In the genomic region with DNA sequence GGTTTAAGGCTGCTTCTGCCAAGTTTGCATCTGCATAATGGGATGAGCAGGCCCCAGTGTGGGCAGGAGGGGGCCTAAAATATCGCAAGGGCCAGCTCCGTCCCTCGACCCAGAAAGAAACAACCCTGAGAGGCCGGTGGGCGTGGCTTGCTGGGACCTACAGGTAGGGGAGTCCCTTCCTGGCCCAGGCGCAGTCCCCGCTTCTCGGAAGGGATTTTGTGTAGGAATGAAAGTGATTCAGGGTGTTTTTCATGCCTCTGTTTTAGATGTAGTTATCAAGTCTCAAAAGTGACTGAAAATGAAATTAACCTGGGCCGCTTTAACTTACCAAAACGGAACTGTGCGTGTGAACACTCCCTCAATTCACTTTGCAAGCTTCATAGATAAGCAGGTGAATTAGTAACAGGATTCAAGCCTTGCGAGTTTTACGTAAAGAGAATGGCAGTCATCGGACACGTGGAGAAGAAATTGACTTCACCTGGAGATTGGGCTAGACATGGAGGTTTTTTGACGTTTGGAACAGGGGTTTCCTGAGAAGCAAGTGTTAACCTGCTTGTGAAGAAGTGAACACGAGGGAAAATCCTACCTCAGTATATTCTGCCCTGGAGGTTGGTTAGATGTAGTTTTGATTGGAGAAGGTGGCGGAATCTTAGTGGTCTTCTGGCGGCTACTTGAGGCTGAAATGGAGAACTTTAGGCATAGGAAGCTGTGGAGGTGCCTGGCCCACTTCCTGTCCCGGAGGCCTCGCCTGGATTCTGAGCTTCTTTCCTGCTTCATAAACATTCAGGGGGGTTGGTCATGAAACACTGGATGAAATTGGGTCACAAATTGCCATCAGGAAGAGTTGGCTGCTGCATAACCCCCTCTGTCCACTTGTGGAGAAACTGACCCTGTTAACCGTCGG, we compare ENCODE assay signal across 8 cellular contexts. TPM values are rescaled to one million over a fixed set of nuclear protein-coding genes. Genes with fewer than 3 reads are reported as not detected.
DNase-seq lines count a peak whose midpoint lies in the region; ATAC-seq and TF ChIP-seq lines count a peak whose summit lies in the region.

No MANE protein-coding gene starts in this region.

- H3K4me1 Mint-ChIP-seq in chondrocyte (ENCODE audit: low read depth), result peaks cover 38% of the 10 kb centered on the region

- H3K79me2 ChIP-seq in mesendoderm (ENCODE audit: control insufficient read depth, insufficient read depth, low read length), result peaks cover 61% of the 10 kb centered on the region

- H3K9me3 Mint-ChIP-seq in chondrocyte (ENCODE audit: low read depth), result peaks cover 3% of the 10 kb centered on the region

- peaks cover 33% of the 10 kb centered on the region for H3K79me1 ChIP-seq in mesendoderm (ENCODE audit: low read length)

- peak overlapping the region; percentile 33 for H3K4me3 ChIP-seq in AG09309 (ENCODE audit: control insufficient read depth, low read depth, low read length)
- peak overlapping the region; percentile 86 for H3K4me3 ChIP-seq in mesendoderm (ENCODE audit: low read length)

- H3K56ac ChIP-seq in mesendoderm (ENCODE audit: low read length), result peak overlapping the region; percentile 88

- DNase-seq in AG09309 (ENCODE audit: low read depth), result no peak
- DNase-seq in chondrocyte (ENCODE audit: low spot score), result no peak
- DNase-seq in mesendoderm, result peak; percentile 77
- peak; percentile 84 to 94 for DNase-seq in stimulated activated CD8-positive, alpha-beta memory T cell treated with anti-CD3 and anti-CD28 coated beads, Interleukin-2, amount 100 ng/mL, for 48 hours (ENCODE audit: low read depth in 2 of 2)
- no peak for DNase-seq in NCI-H2196 (lab: John Stamatoyannopoulos, UW; ENCODE audit: unreplicated experiment)

- peak overlapping the region; percentile 87 for H3K9ac ChIP-seq in mesendoderm (ENCODE audit: low read length)

- WGBS in mesendoderm (ENCODE audit: extremely low coverage, insufficient coverage, low lambda C conversion rate), result no CpG with 5 or more reads among the region's 23 CpGs

- ATAC-seq in GM19372 (IDR thresholded peaks at IDR 0.05; ENCODE audit: low read depth, unreplicated experiment), result peak; percentile 31
- ATAC-seq in HG03469 (IDR thresholded peaks at IDR 0.05; ENCODE audit: unreplicated experiment), result peak; percentile 42
- ATAC-seq in activated CD4-positive, CD25-positive, alpha-beta regulatory T cell treated with anti-CD3 and anti-CD28 coated beads, Interleukin-2, amount 50 U/mL, for 24 hours, result peak; percentile 70 to 72

- peak overlapping the region; percentile 79 for H3K4me3 Mint-ChIP-seq in chondrocyte (ENCODE audit: unreplicated experiment)

- H2BK15ac ChIP-seq in mesendoderm (replicated peaks; ENCODE audit: low read depth), result no peak overlapping the region

- H3K36me3 Mint-ChIP-seq in chondrocyte (ENCODE audit: low read depth), result no peaks in the 10 kb centered on the region

- TF ChIP-seq CTCF in AG09309 (IDR thresholded peaks at IDR 0.05; ENCODE audit: control insufficient read depth, insufficient read depth, low read depth, low read length, missing control alignments) (no peak), chondrocyte (IDR thresholded peaks at IDR 0.05) (no peak)

- H3K4ac ChIP-seq in mesendoderm (ENCODE audit: low read depth, low read length), result peak overlapping the region; percentile 81

- H3K23ac ChIP-seq in mesendoderm (ENCODE audit: low read length), result no peak overlapping the region

- H3K27me3 Mint-ChIP-seq in chondrocyte (ENCODE audit: low read depth), result no peaks in the 10 kb centered on the region

- no peak overlapping the region for H2BK120ac ChIP-seq in mesendoderm (ENCODE audit: low read depth, low read length)

- H4K8ac ChIP-seq in mesendoderm (ENCODE audit: low read depth, low read length), result no peak overlapping the region

- no peaks in the 10 kb centered on the region for H3K27me3 ChIP-seq in mesendoderm (ENCODE audit: insufficient read depth, low read length, poor library complexity)

- no peaks in the 10 kb centered on the region for H3K36me3 ChIP-seq in mesendoderm (ENCODE audit: control insufficient read depth, insufficient read depth, low read length)

- peak overlapping the region; percentile 97 for H3K4me2 ChIP-seq in mesendoderm (ENCODE audit: low read length)

- peak overlapping the region; percentile 17 for H3K27ac ChIP-seq in mesendoderm (ENCODE audit: low read depth, low read length)

- H2BK5ac ChIP-seq in mesendoderm (ENCODE audit: low read length), result no peak overlapping the region

- no peak overlapping the region for H2AK5ac ChIP-seq in mesendoderm (ENCODE audit: low read length)

- peaks cover 10% of the 10 kb centered on the region for H3K4me1 ChIP-seq in mesendoderm (ENCODE audit: control insufficient read depth, low read depth, low read length)

- H3K27ac Mint-ChIP-seq in chondrocyte (ENCODE audit: unreplicated experiment), result no peak overlapping the region

- H3K18ac ChIP-seq in mesendoderm (ENCODE audit: low read length), result no peak overlapping the region

- no peak overlapping the region for H4K5ac ChIP-seq in mesendoderm (ENCODE audit: low read length)

RNA-seq across cellular contexts. Expression of a gene that starts 1.7 kb away (rescaled TPM):
- total RNA-seq in chondrocyte, result 28.6 to 55.5 TPM (median 55.2 TPM) in 3 replicates
- polyA plus RNA-seq in mesendoderm (2013, experiment 1 of 2), result 76.8 TPM
- 75.2 TPM for polyA plus RNA-seq in mesendoderm (2013, experiment 2 of 2)

Comparison
In these comparisons a context has a peak if more than half of its experiments do, and no peak if none do; other contexts are left out.
1. DNase-seq: peak in mesendoderm (single experiment) and stimulated activated CD8-positive, alpha-beta memory T cell treated with anti-CD3 and anti-CD28 coated beads, Interleukin-2, amount 100 ng/mL, for 48 hours (2 of 2); none in AG09309 (single experiment), chondrocyte (single experiment) and NCI-H2196 (single experiment).
2. Peak in every context shown above with its lines, with median percentiles within 50 percentile points of each other: ATAC-seq.